In the genomic region with DNA sequence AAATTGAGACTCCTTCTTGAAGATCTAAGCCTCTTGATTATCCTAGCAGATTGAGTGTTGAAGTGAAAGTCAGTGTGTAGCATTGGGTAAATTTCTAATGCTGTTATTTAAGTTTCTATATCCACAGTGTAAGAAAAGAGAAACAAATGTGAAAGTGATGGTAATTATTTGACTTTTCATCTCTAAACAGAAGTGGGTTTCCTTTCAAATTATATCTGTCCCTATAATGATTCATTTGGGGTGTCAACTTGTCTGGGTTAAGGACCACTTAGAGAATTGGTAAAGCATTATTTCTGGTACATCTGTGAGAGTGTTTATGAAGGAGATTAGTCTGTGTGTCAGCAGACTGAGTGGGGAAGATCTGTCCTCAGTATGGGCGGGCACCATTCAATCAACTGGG, we compare ENCODE assay signal across 19 cellular contexts.
A peak's percentile ranks its signal among the peaks of the same experiment; 100 is the strongest.
DNase-seq lines count a peak whose midpoint lies in the region; ATAC-seq, FAIRE-seq and TF ChIP-seq lines count a peak whose summit lies in the region.
"Had no signal": no experiment of that assay in that cellular context is flagged by ENCODE, and none has a peak within 500 bp of the region (broad histone marks: within the 10 kb centered on the region; RNA-seq: fewer than 3 reads in every experiment).

No MANE protein-coding gene starts in this region.

- peaks cover 0 to 1% (median under 1%) of the 10 kb centered on the region in 3 donors for H3K4me1 Mint-ChIP-seq in T-cell
- H3K4me1 Mint-ChIP-seq in activated CD4-positive, alpha-beta T cell treated with anti-CD3 and anti-CD28 coated beads, Interleukin-2, amount 10 ng/mL, durations not matched to agents 7 days and 5 days, result peaks cover under 1% of the 10 kb centered on the region

- no peak overlapping the region for H3K4me3 Mint-ChIP-seq in T-cell
- H3K4me3 Mint-ChIP-seq in activated CD4-positive, alpha-beta T cell treated with anti-CD3 and anti-CD28 coated beads, Interleukin-2, amount 10 ng/mL, durations not matched to agents 7 days and 5 days, result no peak overlapping the region
- H3K4me3 Mint-ChIP-seq: T-helper 17 cell had no signal

- no peaks in the 10 kb centered on the region for H3K9me3 ChIP-seq in Karpas-422 (ENCODE audit: low read length)
- H3K9me3 ChIP-seq in esophagus squamous epithelium, result no peaks in the 10 kb centered on the region

- no peaks in the 10 kb centered on the region for H3K9me3 Mint-ChIP-seq in T-cell
- no peaks in the 10 kb centered on the region for H3K9me3 Mint-ChIP-seq in activated CD4-positive, alpha-beta T cell treated with anti-CD3 and anti-CD28 coated beads, Interleukin-2, amount 10 ng/mL, durations not matched to agents 7 days and 5 days

- FAIRE-seq in GM18507 (lab: Jason Lieb, UNC), result peak; percentile 73
- FAIRE-seq: GM12891, H1, K562 had no signal

- no peak overlapping the region for H3K4me2 ChIP-seq in Karpas-422 (ENCODE audit: low read depth, low read length, poor library complexity, severe bottlenecking)

- no peak overlapping the region for H3K4me3 ChIP-seq in Karpas-422 (ENCODE audit: low read length)
- H3K4me3 ChIP-seq in esophagus squamous epithelium, result no peak overlapping the region
- H3K4me3 ChIP-seq: dorsolateral prefrontal cortex, K562 had no signal

- CTCF ChIA-PET in T-cell (lab: Charles Lee), result no interaction called here
- CTCF ChIA-PET in activated CD4-positive, alpha-beta T cell treated with anti-CD3 and anti-CD28 coated beads, Interleukin-2, amount 10 ng/mL, durations not matched to agents 7 days and 5 days (lab: Charles Lee), result no interaction called here

- DNase-seq in GM18507 (ENCODE audit: extremely low spot score, insufficient read length, low read depth), result no peak
- no peak for DNase-seq in Karpas-422
- no peak for DNase-seq in esophagus squamous epithelium (lab: John Stamatoyannopoulos, UW)
- DNase-seq in T-cell, result no peak
- DNase-seq in DMS 273 treated with DMSO at 0.1 percent for 48 hours (lab: John Stamatoyannopoulos, UW), result no peak
- no peak for DNase-seq in activated CD4-positive, alpha-beta T cell treated with anti-CD3 and anti-CD28 coated beads, Interleukin-2, amount 10 ng/mL, durations not matched to agents 7 days and 5 days
- DNase-seq: activated CD4-positive, alpha-beta T cell treated with anti-CD3 and anti-CD28 coated beads, Interleukin-2, amount 50 U/mL, for 48 hours; activated effector memory CD4-positive, alpha-beta T cell treated with anti-CD3 and anti-CD28 coated beads, Interleukin-2, amount 50 U/mL, for 16 hours; DND-41; dorsolateral prefrontal cortex; NCI-H510A; right cardiac atrium; stimulated activated CD4-positive, alpha-beta T cell treated with anti-CD3 and anti-CD28 coated beads, Interleukin-2, amount 100 ng/mL, for 48 hours; T-helper 17 cell had no signal

- H3K36me3 Mint-ChIP-seq in T-cell, result no peaks in the 10 kb centered on the region
- H3K36me3 Mint-ChIP-seq in activated CD4-positive, alpha-beta T cell treated with anti-CD3 and anti-CD28 coated beads, Interleukin-2, amount 10 ng/mL, durations not matched to agents 7 days and 5 days (ENCODE audit: low read depth), result no peaks in the 10 kb centered on the region

- no peaks in the 10 kb centered on the region for H3K9me2 ChIP-seq in Karpas-422 (replicated peaks; ENCODE audit: insufficient read depth, low read length)

- no peaks in the 10 kb centered on the region for H3K27me3 Mint-ChIP-seq in T-cell
- no peaks in the 10 kb centered on the region for H3K27me3 Mint-ChIP-seq in activated CD4-positive, alpha-beta T cell treated with anti-CD3 and anti-CD28 coated beads, Interleukin-2, amount 10 ng/mL, durations not matched to agents 7 days and 5 days
- H3K27me3 Mint-ChIP-seq: T-helper 17 cell had no signal

- TF ChIP-seq CTCF in esophagus squamous epithelium (IDR thresholded peaks at IDR 0.05), result no peak

- intact Hi-C loops in esophagus squamous epithelium (cut with DNase I), result no loop called here

- H3K9ac ChIP-seq in Karpas-422 (ENCODE audit: low read length), result no peak overlapping the region

- H3K4me1 ChIP-seq in Karpas-422 (ENCODE audit: low read length) (peaks cover 77% of the 10 kb centered on the region), esophagus squamous epithelium (no peaks in the 10 kb centered on the region)

- H4K20me1 ChIP-seq in Karpas-422 (ENCODE audit: insufficient read depth, low read depth, low read length), result no peaks in the 10 kb centered on the region

- H3K27ac ChIP-seq in Karpas-422 (ENCODE audit: low read length), result peak overlapping the region; percentile 95
- H3K27ac ChIP-seq in esophagus squamous epithelium, result no peak overlapping the region
- H3K27ac ChIP-seq: dorsolateral prefrontal cortex had no signal

- H2AFZ ChIP-seq in Karpas-422 (ENCODE audit: low read length), result peak overlapping the region; percentile 29; the same call in 1 of the 2 replicates

- H3K27me3 ChIP-seq in Karpas-422 (ENCODE audit: low read length) (no peaks in the 10 kb centered on the region), esophagus squamous epithelium (no peaks in the 10 kb centered on the region)

- 89 to 90% methylated on average over 1 of the region's 1 CpG for WGBS in esophagus squamous epithelium, 2 donors

- peak; percentile 45 for ATAC-seq in GM19455 (IDR thresholded peaks at IDR 0.05; ENCODE audit: unreplicated experiment)
- ATAC-seq in HG02870 (IDR thresholded peaks at IDR 0.05; ENCODE audit: unreplicated experiment), result peak; percentile 57
- ATAC-seq in T-cell (replicated peaks in 1 of 4), result no peak
- ATAC-seq: K562, right cardiac atrium, T-helper 17 cell had no signal

- H3K36me3 ChIP-seq in Karpas-422 (ENCODE audit: insufficient read depth, low read length) (no peaks in the 10 kb centered on the region), esophagus squamous epithelium (no peaks in the 10 kb centered on the region)

- POLR2A ChIA-PET in T-cell (lab: Charles Lee), result no interaction called here
- POLR2A ChIA-PET in activated CD4-positive, alpha-beta T cell treated with anti-CD3 and anti-CD28 coated beads, Interleukin-2, amount 10 ng/mL, durations not matched to agents 7 days and 5 days (lab: Charles Lee), result no interaction called here

- H3K79me2 ChIP-seq in Karpas-422 (ENCODE audit: low read length), result no peaks in the 10 kb centered on the region

- TF ChIP-seq POLR2A in esophagus squamous epithelium (IDR thresholded peaks at IDR 0.05), result no peak

- H3K27ac Mint-ChIP-seq in T-cell, result no peak overlapping the region
- H3K27ac Mint-ChIP-seq in activated CD4-positive, alpha-beta T cell treated with anti-CD3 and anti-CD28 coated beads, Interleukin-2, amount 10 ng/mL, durations not matched to agents 7 days and 5 days, result no peak overlapping the region
- H3K27ac Mint-ChIP-seq: T-helper 17 cell had no signal

Comparison
In these comparisons a context has a peak if more than half of its experiments do, and no peak if none do; other contexts are left out.
1. ATAC-seq: peak in GM19455 (single experiment) and HG02870 (single experiment); none in T-cell (0 of 4).